In the genomic region with DNA sequence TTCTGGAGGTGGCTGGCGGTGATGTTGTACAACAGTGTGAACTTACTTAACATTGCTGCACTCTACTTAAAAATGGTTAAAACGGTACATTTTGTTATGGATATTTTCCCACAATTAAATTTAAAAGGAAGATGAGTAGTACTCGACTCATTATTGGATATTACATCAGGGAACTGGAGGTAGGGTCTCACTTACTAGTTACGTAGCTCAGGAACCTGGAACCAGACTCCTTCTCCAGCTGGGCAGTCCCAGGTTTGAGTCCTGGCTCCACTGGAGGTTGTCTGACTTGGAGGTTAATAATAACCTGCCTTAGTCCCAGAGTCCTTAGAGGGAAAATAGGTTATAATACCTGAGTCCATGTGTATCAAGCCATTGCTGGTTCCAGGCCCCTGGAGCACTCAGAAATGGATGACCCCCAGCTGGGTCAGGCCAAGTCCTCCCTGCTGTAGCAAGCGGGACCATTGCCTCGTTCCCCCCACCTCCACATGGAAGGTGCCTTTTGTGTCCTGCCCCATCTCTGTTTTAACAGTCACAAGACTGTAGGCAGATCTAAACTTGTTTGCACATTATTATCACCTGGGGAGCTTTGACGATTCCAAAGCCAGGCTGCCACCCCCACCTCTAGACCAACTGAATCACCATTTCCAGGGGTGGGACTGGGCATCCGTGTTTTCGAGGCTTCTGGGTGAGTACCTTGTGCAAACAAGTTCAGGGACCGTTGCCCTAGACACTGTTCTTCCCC, we compare ENCODE assay signal across 1 cellular context.
TF ChIP-seq lines count a peak whose summit lies in the region.

No MANE protein-coding gene starts in this region.

TF ChIP-seq in GM12891, 5 proteins besides CTCF, POLR2A, EP300 and RAD21 (continued from another document):
- TF ChIP-seq PAX5 (IDR thresholded peaks at IDR 0.05; ENCODE audit: insufficient read depth, low read length, severe bottlenecking) (no peak), TAF1 (IDR thresholded peaks at IDR 0.05; ENCODE audit: low read depth, low read length) (no peak), POU2F2 (IDR thresholded peaks at IDR 0.05; ENCODE audit: low read depth, low read length) (no peak), SPI1 (IDR thresholded peaks at IDR 0.05; ENCODE audit: low read depth, low read length) (no peak)
